29 cellular contexts compared by ENCODE assay signal in genomic region chr1:3429766-3430165, GRCh38. TPM values are rescaled to one million over a fixed set of nuclear protein-coding genes. Genes with fewer than 3 reads are reported as not detected.
"Had no signal": no experiment of that assay in that cellular context is flagged by ENCODE, and none has a peak within 500 bp of the region (broad histone marks: within the 10 kb centered on the region; RNA-seq: fewer than 3 reads in every experiment).

No MANE protein-coding gene starts in this region.

- H3K27me3 ChIP-seq: adrenal gland, body of pancreas, colonic mucosa had no signal

- H3K4me1 ChIP-seq: adrenal gland had no signal

- H3K9me3 ChIP-seq: adrenal gland, body of pancreas, colonic mucosa, esophagus squamous epithelium, gastroesophageal sphincter had no signal

- H3K36me3 ChIP-seq: adrenal gland, colonic mucosa, esophagus squamous epithelium had no signal

- ATAC-seq: activated CD4-positive, alpha-beta T cell treated with anti-CD3 and anti-CD28 coated beads for 36 hours; activated CD8-positive, alpha-beta memory T cell treated with anti-CD3 and anti-CD28 coated beads, Interleukin-2, amount 10 ng/mL, durations not matched to agents 7 days and 5 days; activated CD8-positive, alpha-beta T cell treated with anti-CD3 and anti-CD28 coated beads, Interleukin-2, amount 10 ng/mL, durations not matched to agents 7 days and 5 days; body of pancreas; gastroesophageal sphincter had no signal

- H3K27ac ChIP-seq: adrenal gland, body of pancreas, colonic mucosa, epithelial cell of prostate, esophagus squamous epithelium, gastroesophageal sphincter had no signal

- DNase-seq: activated CD4-positive, alpha-beta memory T cell treated with anti-CD3 and anti-CD28 coated beads for 36 hours; activated CD4-positive, alpha-beta T cell treated with anti-CD3 and anti-CD28 coated beads for 36 hours; activated CD4-positive, alpha-beta T cell treated with anti-CD3 and anti-CD28 coated beads, Interleukin-2, amount 10 ng/mL, durations not matched to agents 24 days and 14 days; activated CD4-positive, CD25-positive, alpha-beta regulatory T cell; activated CD4-positive, CD25-positive, alpha-beta regulatory T cell treated with anti-CD3 and anti-CD28 coated beads, Interleukin-2, amount 50 U/mL, for 72 hours; activated CD8-positive, alpha-beta memory T cell treated with anti-CD3 and anti-CD28 coated beads, Interleukin-2, amount 10 ng/mL, durations not matched to agents 7 days and 5 days; activated CD8-positive, alpha-beta memory T cell treated with anti-CD3 and anti-CD28 coated beads, Interleukin-2, amount 50 U/mL, for 4 hours; activated CD8-positive, alpha-beta T cell treated with anti-CD3 and anti-CD28 coated beads, Interleukin-2, amount 10 ng/mL, durations not matched to agents 7 days and 5 days; activated effector memory CD4-positive, alpha-beta T cell treated with anti-CD3 and anti-CD28 coated beads, Interleukin-2, amount 50 U/mL, for 16 hours; activated naive CD4-positive, alpha-beta T cell treated with anti-CD3 and anti-CD28 coated beads for 36 hours; activated naive CD8-positive, alpha-beta T cell treated with anti-CD3 and anti-CD28 coated beads for 36 hours; activated naive CD8-positive, alpha-beta T cell treated with anti-CD3 and anti-CD28 coated beads, Interleukin-2, amount 50 U/mL, for 24 hours; activated T-cell treated with anti-CD3 and anti-CD28 coated beads, Interleukin-2, amount 50 U/mL, for 1 hour; activated T-cell treated with anti-CD3 and anti-CD28 coated beads, Interleukin-2, amount 50 U/mL, for 48 hours; adrenal gland; amygdala; body of pancreas; colonic mucosa; effector CD8-positive, alpha-beta T cell; esophagus squamous epithelium; foreskin melanocyte; T-helper 2 cell had no signal

- H3K4me3 ChIP-seq: adrenal gland, body of pancreas, colonic mucosa, esophagus squamous epithelium, gastroesophageal sphincter had no signal

- FAIRE-seq: endometrium, endothelial cell of umbilical vein had no signal

RNA-seq across cellular contexts. Expression of gene ARHGEF16, which starts 24.7 kb away (rescaled TPM):
- total RNA-seq: activated CD4-positive, alpha-beta T cell treated with anti-CD3 and anti-CD28 coated beads for 36 hours; activated CD4-positive, alpha-beta T cell treated with anti-CD3 and anti-CD28 coated beads, Interleukin-2, amount 10 ng/mL, durations not matched to agents 24 days and 14 days; activated CD8-positive, alpha-beta memory T cell treated with anti-CD3 and anti-CD28 coated beads, Interleukin-2, amount 10 ng/mL, durations not matched to agents 7 days and 5 days; activated CD8-positive, alpha-beta T cell treated with anti-CD3 and anti-CD28 coated beads, Interleukin-2, amount 10 ng/mL, durations not matched to agents 7 days and 5 days; activated T-helper 1 cell treated with anti-CD3 and anti-CD28 coated beads, Interleukin-12 subunit alpha, Interleukin-12 subunit beta, Interleukin-2, Interleukin-4 antibody, amounts not matched to agents 30 ng/mL and 10 ng/mL and 1 ng/mL, durations not matched to agents 14 hours and 24 hours and 36 hours; activated T-helper 2 cell treated with anti-CD3 and anti-CD28 coated beads, Interferon-gamma antibody, Interleukin-2, Interleukin-4, amounts not matched to agents 10 μg/mL and 5 μg/mL and 100 μg/mL, durations not matched to agents 14 hours and 24 hours and 36 hours; T-helper 1 cell treated with Interleukin-12 subunit alpha and Interleukin-12 subunit beta and Interleukin-4 antibody, amounts not matched to agents 30 ng/mL and 1 ng/mL, for 36 hours had no signal
